ENCODE assay signal across 8 cellular contexts in the genomic region with DNA sequence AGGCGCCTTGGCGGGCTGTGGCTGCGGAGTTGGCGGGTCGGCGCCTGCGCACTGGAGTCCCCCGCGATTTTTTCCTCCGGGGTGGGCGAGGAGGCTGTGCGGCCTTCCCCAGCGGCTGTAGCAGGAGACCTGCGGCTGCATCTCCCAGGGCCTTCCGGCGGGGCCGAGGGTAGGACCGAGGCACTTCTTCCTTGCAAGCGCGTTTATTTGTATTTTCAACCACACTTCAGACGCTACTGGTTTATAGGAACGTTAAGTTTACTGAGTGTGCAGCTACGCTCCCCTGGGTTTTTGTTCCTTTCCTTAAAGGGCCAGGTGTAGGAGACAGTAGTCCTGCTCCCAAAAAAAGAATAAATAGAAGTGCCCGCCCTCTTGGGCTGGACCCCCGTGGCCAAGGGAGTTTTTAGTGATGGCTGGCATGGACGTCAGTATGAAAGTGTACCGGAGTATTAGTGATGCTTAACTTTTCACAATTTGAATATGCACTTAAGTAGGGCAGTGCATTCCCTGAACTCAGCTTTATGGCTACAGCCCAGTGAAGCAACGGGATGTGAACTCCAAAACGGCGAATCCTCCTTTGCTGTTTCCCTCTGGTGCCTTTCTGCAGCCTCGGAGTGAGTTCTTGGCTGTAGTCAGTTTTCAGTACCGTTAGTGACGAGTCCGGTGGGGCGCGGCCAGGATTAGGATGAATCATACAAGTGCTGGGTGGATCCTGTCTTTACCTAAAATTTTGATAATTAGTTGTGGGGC. TPM values are rescaled to one million over a fixed set of nuclear protein-coding genes. Genes with fewer than 3 reads are reported as not detected.
DNase-seq lines count a peak whose midpoint lies in the region; ATAC-seq and TF ChIP-seq lines count a peak whose summit lies in the region.

No MANE protein-coding gene starts in this region.

- ATAC-seq in HG02981 (IDR thresholded peaks at IDR 0.05; ENCODE audit: unreplicated experiment), result peak; percentile 18

- peak overlapping the region; percentile 100 for H3K27ac Mint-ChIP-seq in activated CD4-positive, alpha-beta T cell treated with anti-CD3 and anti-CD28 coated beads, Interleukin-2, amount 10 ng/mL, durations not matched to agents 24 days and 14 days

- H3K4me3 ChIP-seq in colonic mucosa, result peak overlapping the region; percentile 97

- peak overlapping the region; percentile 92 for H3K4me3 Mint-ChIP-seq in activated CD4-positive, alpha-beta T cell treated with anti-CD3 and anti-CD28 coated beads, Interleukin-2, amount 10 ng/mL, durations not matched to agents 24 days and 14 days

- peaks cover 36% of the 10 kb centered on the region for H3K36me3 Mint-ChIP-seq in activated CD4-positive, alpha-beta T cell treated with anti-CD3 and anti-CD28 coated beads, Interleukin-2, amount 10 ng/mL, durations not matched to agents 24 days and 14 days (ENCODE audit: low read depth)

- H3K27ac ChIP-seq in colonic mucosa, result peak overlapping the region; percentile 96

- no peaks in the 10 kb centered on the region for H3K9me3 Mint-ChIP-seq in activated CD4-positive, alpha-beta T cell treated with anti-CD3 and anti-CD28 coated beads, Interleukin-2, amount 10 ng/mL, durations not matched to agents 24 days and 14 days

- no peaks in the 10 kb centered on the region for H3K27me3 Mint-ChIP-seq in activated CD4-positive, alpha-beta T cell treated with anti-CD3 and anti-CD28 coated beads, Interleukin-2, amount 10 ng/mL, durations not matched to agents 24 days and 14 days

- no peaks in the 10 kb centered on the region for H3K36me3 ChIP-seq in colonic mucosa

- intact Hi-C loops in activated CD4-positive, alpha-beta T cell treated with anti-CD3 and anti-CD28 coated beads, Interleukin-2, amount 10 ng/mL, durations not matched to agents 24 days and 14 days (cut with micrococcal nuclease), result loop anchor here (2.0 to 10.0 kb wide), 4 partner anchors 19 to 1593 kb away; a partner anchor contains a TSS
- intact Hi-C loops in colonic mucosa (cut with DNase I), result no loop called here

- peaks cover 39% of the 10 kb centered on the region for H3K4me1 Mint-ChIP-seq in activated CD4-positive, alpha-beta T cell treated with anti-CD3 and anti-CD28 coated beads, Interleukin-2, amount 10 ng/mL, durations not matched to agents 24 days and 14 days

- H3K9ac ChIP-seq in colonic mucosa (ENCODE audit: low read depth in 2 of 2, low read length in 2 of 2), result peak overlapping the region; percentile 77 to 95

- TF ChIP-seq CTCF in colonic mucosa (IDR thresholded peaks at IDR 0.05), result no peak

- H3K27me3 ChIP-seq in colonic mucosa, result no peaks in the 10 kb centered on the region

- H3K4me1 ChIP-seq in colonic mucosa, result peaks cover 7% of the 10 kb centered on the region

- H3K9me3 ChIP-seq in colonic mucosa, result no peaks in the 10 kb centered on the region

- DNase-seq in NCI-H2107 (lab: John Stamatoyannopoulos, UW) (peak; percentile 19), NCI-H2107 treated with DMSO at 0.1 percent for 48 hours (lab: John Stamatoyannopoulos, UW; ENCODE audit: unreplicated experiment) (no peak), NCI-H345 (lab: John Stamatoyannopoulos, UW) (peak; percentile 67), colonic mucosa (peak; percentile 89), left kidney (ENCODE audit: low read depth, low spot score) (peak; percentile 99)
- peak; percentile 91 for DNase-seq in activated CD4-positive, alpha-beta T cell treated with anti-CD3 and anti-CD28 coated beads, Interleukin-2, amount 10 ng/mL, durations not matched to agents 24 days and 14 days
- peak; percentile 82 for DNase-seq in stimulated activated CD4-positive, alpha-beta T cell treated with anti-CD3 and anti-CD28 coated beads, Interleukin-1b, Interleukin-23, amount 100 ng/mL, for 48 hours

RNA-seq across cellular contexts. Expression of a gene that starts 1.0 kb away (rescaled TPM):
- total RNA-seq in activated CD4-positive, alpha-beta T cell treated with anti-CD3 and anti-CD28 coated beads, Interleukin-2, amount 10 ng/mL, durations not matched to agents 24 days and 14 days, result 34.9 and 36.4 TPM in 2 replicates
- 10 to 100 TPM in 1 of 2 donors, 1 to 10 TPM in 1; 7.4 to 16.2 TPM for total RNA-seq in colonic mucosa

RNA-seq across cellular contexts. Expression of a gene that starts 18.7 kb away (rescaled TPM):
- 20.6 and 21.3 TPM in 2 replicates for total RNA-seq in activated CD4-positive, alpha-beta T cell treated with anti-CD3 and anti-CD28 coated beads, Interleukin-2, amount 10 ng/mL, durations not matched to agents 24 days and 14 days
- 10 to 100 TPM; 20.2 to 23.9 TPM for total RNA-seq in colonic mucosa
